ENCODE assay signal across 25 cellular contexts in the genomic region with DNA sequence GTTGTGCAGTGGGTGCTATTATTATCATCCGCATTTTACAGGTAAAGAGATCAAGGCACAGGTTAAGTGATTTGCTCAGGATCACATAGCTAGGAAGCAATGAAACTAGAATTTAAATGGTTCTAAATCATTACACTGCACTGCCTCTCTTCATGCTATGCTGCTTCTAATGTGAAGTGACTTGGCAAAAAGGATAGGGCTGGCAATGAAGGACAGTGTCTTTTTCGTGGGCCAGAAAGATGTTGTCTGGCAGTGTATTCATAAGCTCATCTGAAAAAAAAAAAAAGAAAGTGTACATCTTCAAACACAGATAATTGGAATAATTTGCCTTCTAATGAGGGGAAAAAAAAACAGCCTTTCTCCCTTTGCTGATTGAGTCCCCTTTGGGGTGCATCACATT.
A peak's percentile ranks its signal among the peaks of the same experiment; 100 is the strongest.
DNase-seq lines count a peak whose midpoint lies in the region; TF ChIP-seq lines count a peak whose summit lies in the region.
"Had no signal": no experiment of that assay in that cellular context is flagged by ENCODE, and none has a peak within 500 bp of the region (broad histone marks: within the 10 kb centered on the region; RNA-seq: fewer than 3 reads in every experiment).

No MANE protein-coding gene starts in this region.

- H3K9me3 ChIP-seq in trophoblast cell (ENCODE audit: insufficient read depth, low read depth, low read length) = no peaks in the 10 kb centered on the region
- H3K9me3 ChIP-seq: esophagus squamous epithelium, MG63, thoracic aorta, uterus had no signal

- H3K27ac ChIP-seq in trophoblast cell (ENCODE audit: low read depth, low read length) = no peak overlapping the region
- H3K27ac ChIP-seq: hepatocyte, parathyroid adenoma, SK-N-MC, thoracic aorta, uterus had no signal

- H4K8ac ChIP-seq in trophoblast cell (ENCODE audit: low read depth, low read length) = no peak overlapping the region

- no peaks in the 10 kb centered on the region for H3K79me2 ChIP-seq in trophoblast cell (ENCODE audit: control insufficient read depth, insufficient read depth, low read length, poor library complexity)
- H3K79me2 ChIP-seq: hepatocyte, parathyroid adenoma had no signal

- DNase-seq in DMS79 treated with DMSO at 0.1 percent for 48 hours (lab: John Stamatoyannopoulos, UW) = peak; percentile 0
- no peak for DNase-seq in DMS79 (lab: John Stamatoyannopoulos, UW)
- no peak for DNase-seq in HFFc6
- DNase-seq in trophoblast cell = no peak
- DNase-seq in GM13976 (ENCODE audit: low spot score) = no peak
- DNase-seq in stimulated activated naive CD4-positive, alpha-beta T cell (lab: John Stamatoyannopoulos, UW) = no peak
- DNase-seq: 8988T; activated CD4-positive, alpha-beta T cell treated with anti-CD3 and anti-CD28 coated beads, Interleukin-2, amount 50 U/mL, for 1 hour; activated CD4-positive, CD25-positive, alpha-beta regulatory T cell; activated T-cell treated with anti-CD3 and anti-CD28 coated beads, Interleukin-2, amount 50 U/mL, for 24 hours; CD4-positive, CD25-positive, alpha-beta regulatory T cell; central memory CD4-positive, alpha-beta T cell; esophagus squamous epithelium; stimulated activated naive B cell treated with anti-CD40 and anti-IgM and Interleukin-4, amounts not matched to agents 10 μg/mL and 1 μg/mL and 100 μg/mL, for 72 hours had no signal

- H3K4me1 ChIP-seq in trophoblast cell (ENCODE audit: control insufficient read depth in 1 of 2, insufficient read depth in 2 of 2, low read length in 2 of 2) = no peaks in the 10 kb centered on the region
- H3K4me1 ChIP-seq: parathyroid adenoma, uterus had no signal

- no peaks in the 10 kb centered on the region for H3K36me3 ChIP-seq in trophoblast cell (ENCODE audit: control insufficient read depth in 1 of 2, insufficient read depth in 2 of 2, low read length in 2 of 2)
- H3K36me3 ChIP-seq: esophagus squamous epithelium, MG63, thoracic aorta, uterus had no signal

- H3K9ac ChIP-seq in trophoblast cell (ENCODE audit: low read length) = no peak overlapping the region
- H3K9ac ChIP-seq: parathyroid adenoma had no signal

- no peak overlapping the region for H2BK120ac ChIP-seq in trophoblast cell (ENCODE audit: insufficient read depth, low read length, poor library complexity)

- no peak overlapping the region for H3K4me2 ChIP-seq in trophoblast cell (ENCODE audit: low read length)
- H3K4me2 ChIP-seq: hepatocyte had no signal

- no peak overlapping the region for H3K23ac ChIP-seq in trophoblast cell (ENCODE audit: low read length)

- H4K91ac ChIP-seq in trophoblast cell (ENCODE audit: low read depth, low read length) = no peak overlapping the region

- TF ChIP-seq CTCF in HFFc6 (IDR thresholded peaks at IDR 0.05) = no peak
- TF ChIP-seq CTCF in brain (conservative IDR thresholded peaks at IDR 0.05) = no peak
- TF ChIP-seq CTCF in nephron (IDR thresholded peaks at IDR 0.05; ENCODE audit: unreplicated experiment in 3 of 3) = no peak
- no peak for TF ChIP-seq CTCF in GM13976 (IDR thresholded peaks at IDR 0.05; ENCODE audit: borderline replicate concordance, control extremely low read depth, extremely low read depth, insufficient read depth, missing control alignments)

- no peak overlapping the region for H3K4me3 ChIP-seq in trophoblast cell (ENCODE audit: low read depth, low read length)
- H3K4me3 ChIP-seq: esophagus squamous epithelium, hepatocyte, lung, MG63, SK-N-MC, skin epidermis, thoracic aorta, uterus had no signal

- H3K27me3 ChIP-seq in trophoblast cell (ENCODE audit: insufficient read depth, low read length) = no peaks in the 10 kb centered on the region
- H3K27me3 ChIP-seq: esophagus squamous epithelium, hepatocyte, MG63, uterus had no signal

- H3K27me3 Mint-ChIP-seq in HFFc6 (ENCODE audit: insufficient read depth) = peaks cover 6% of the 10 kb centered on the region; the same call in 1 of the 2 replicates
- no peaks in the 10 kb centered on the region for H3K27me3 Mint-ChIP-seq in brain
- peaks cover 10% of the 10 kb centered on the region for H3K27me3 Mint-ChIP-seq in nephron (ENCODE audit: low read depth)
- H3K27me3 Mint-ChIP-seq: CD4-positive, CD25-positive, alpha-beta regulatory T cell had no signal

- no peak overlapping the region for H2AFZ ChIP-seq in trophoblast cell (ENCODE audit: insufficient read depth, low read length, poor library complexity)
- H2AFZ ChIP-seq: hepatocyte, parathyroid adenoma had no signal

- H3K14ac ChIP-seq in trophoblast cell (ENCODE audit: low read length) = no peak overlapping the region

- H3K4ac ChIP-seq in trophoblast cell (ENCODE audit: low read depth, low read length) = no peak overlapping the region

- in situ Hi-C loops in GM13976 (cut with MboI; ENCODE audit: low sequenced_read_pairs, unreplicated experiment) = no loop called here

- no peaks in the 10 kb centered on the region for H3K79me1 ChIP-seq in trophoblast cell (ENCODE audit: low read length)

- H3K4me1 Mint-ChIP-seq in HFFc6 (ENCODE audit: low read depth) = peaks cover 8% of the 10 kb centered on the region
- H3K4me1 Mint-ChIP-seq in brain = peaks cover 11% of the 10 kb centered on the region
- peaks cover 11% of the 10 kb centered on the region for H3K4me1 Mint-ChIP-seq in nephron
- H3K4me1 Mint-ChIP-seq: CD4-positive, CD25-positive, alpha-beta regulatory T cell; stimulated activated naive B cell treated with anti-CD40 and anti-IgM and Interleukin-4, amounts not matched to agents 10 μg/mL and 1 μg/mL and 100 μg/mL, for 72 hours had no signal

- no CpG with 5 or more reads among the region's 2 CpGs for WGBS in trophoblast cell (ENCODE audit: extremely low coverage, insufficient coverage, insufficient read length)

- H3K36me3 Mint-ChIP-seq in HFFc6 (ENCODE audit: low read depth) (no peaks in the 10 kb centered on the region), brain (no peaks in the 10 kb centered on the region), nephron (ENCODE audit: low read depth) (no peaks in the 10 kb centered on the region)
- H3K36me3 Mint-ChIP-seq: CD4-positive, CD25-positive, alpha-beta regulatory T cell; stimulated activated naive B cell treated with anti-CD40 and anti-IgM and Interleukin-4, amounts not matched to agents 10 μg/mL and 1 μg/mL and 100 μg/mL, for 72 hours had no signal

- no peak overlapping the region for H3K27ac Mint-ChIP-seq in HFFc6
- H3K27ac Mint-ChIP-seq in brain = peak overlapping the region in 4 of 5 experiments; percentile 75 to 90 (median 87)
- peak overlapping the region; percentile 23 to 56 (median 40) for H3K27ac Mint-ChIP-seq in nephron
- H3K27ac Mint-ChIP-seq: activated T-cell treated with anti-CD3 and anti-CD28 coated beads, Interleukin-2, amount 50 U/mL, for 24 hours; CD4-positive, CD25-positive, alpha-beta regulatory T cell; stimulated activated naive B cell treated with anti-CD40 and anti-IgM and Interleukin-4, amounts not matched to agents 10 μg/mL and 1 μg/mL and 100 μg/mL, for 72 hours; T-helper 1 cell treated with Interleukin-12 subunit alpha and Interleukin-12 subunit beta and Interleukin-4 antibody, amounts not matched to agents 30 μg/mL and 1 μg/mL, for 36 hours had no signal

- H2BK5ac ChIP-seq in trophoblast cell (ENCODE audit: low read depth, low read length, poor library complexity) = no peak overlapping the region

- no peak overlapping the region for H2BK12ac ChIP-seq in trophoblast cell (ENCODE audit: low read length)

- no peak overlapping the region for H2AK5ac ChIP-seq in trophoblast cell (ENCODE audit: low read length)

- no peak overlapping the region for H4K12ac ChIP-seq in trophoblast cell (ENCODE audit: low read depth, low read length)

- H3K9me3 Mint-ChIP-seq in HFFc6 = no peaks in the 10 kb centered on the region
- peaks cover 0 to 4% (median 0%) of the 10 kb centered on the region in 5 experiments for H3K9me3 Mint-ChIP-seq in brain
- peaks cover 3% of the 10 kb centered on the region for H3K9me3 Mint-ChIP-seq in nephron
- H3K9me3 Mint-ChIP-seq: activated T-cell treated with anti-CD3 and anti-CD28 coated beads, Interleukin-2, amount 50 U/mL, for 24 hours; CD4-positive, CD25-positive, alpha-beta regulatory T cell; stimulated activated naive B cell treated with anti-CD40 and anti-IgM and Interleukin-4, amounts not matched to agents 10 μg/mL and 1 μg/mL and 100 μg/mL, for 72 hours; T-helper 1 cell treated with Interleukin-12 subunit alpha and Interleukin-12 subunit beta and Interleukin-4 antibody, amounts not matched to agents 30 μg/mL and 1 μg/mL, for 36 hours had no signal

- H3K18ac ChIP-seq in trophoblast cell (ENCODE audit: low read length) = no peak overlapping the region

- H3K4me3 Mint-ChIP-seq in HFFc6 (peak overlapping the region; percentile 29; the same call in 1 of the 2 replicates), brain (peak overlapping the region in 1 of 5 experiments; percentile 66), nephron (peak overlapping the region in 1 of 3 experiments; percentile 36)
- H3K4me3 Mint-ChIP-seq: activated T-cell treated with anti-CD3 and anti-CD28 coated beads, Interleukin-2, amount 50 U/mL, for 24 hours; CD4-positive, CD25-positive, alpha-beta regulatory T cell; stimulated activated naive B cell treated with anti-CD40 and anti-IgM and Interleukin-4, amounts not matched to agents 10 μg/mL and 1 μg/mL and 100 μg/mL, for 72 hours; T-helper 1 cell treated with Interleukin-12 subunit alpha and Interleukin-12 subunit beta and Interleukin-4 antibody, amounts not matched to agents 30 μg/mL and 1 μg/mL, for 36 hours had no signal
